9 cellular contexts compared by ENCODE assay signal in the genomic region with DNA sequence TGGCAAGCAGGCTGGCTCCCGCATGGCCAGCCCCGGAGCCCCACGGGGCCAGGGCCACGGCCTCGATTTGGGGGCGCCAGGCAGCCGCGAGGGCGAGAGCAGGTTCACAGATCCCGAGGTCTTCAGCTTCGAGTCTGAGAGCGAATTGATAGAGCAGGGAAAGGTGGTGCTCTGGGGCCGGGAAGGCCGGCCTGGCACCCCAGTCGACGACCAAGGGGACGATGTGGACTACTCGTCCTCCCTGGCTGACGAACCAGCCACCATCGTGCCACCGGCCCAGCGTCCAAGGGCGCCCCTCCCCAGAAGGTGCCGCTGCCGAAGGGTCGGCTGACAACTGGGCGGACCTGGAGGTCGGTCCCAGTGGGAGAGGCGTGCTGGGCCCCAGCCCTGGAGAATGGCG. TPM values are rescaled to one million over a fixed set of nuclear protein-coding genes. Genes with fewer than 3 reads are reported as not detected.
"Had no signal": no experiment of that assay in that cellular context is flagged by ENCODE, and none has a peak within 500 bp of the region (broad histone marks: within the 10 kb centered on the region; RNA-seq: fewer than 3 reads in every experiment).

No MANE protein-coding gene starts in this region.

RNA-seq across cellular contexts. Expression of a gene that starts 1.1 kb away (rescaled TPM):
- total RNA-seq: activated CD8-positive, alpha-beta memory T cell treated with anti-CD3 and anti-CD28 coated beads, Interleukin-2, amount 10 ng/mL, durations not matched to agents 7 days and 5 days; activated CD8-positive, alpha-beta T cell treated with anti-CD3 and anti-CD28 coated beads, Interleukin-2, amount 10 ng/mL, durations not matched to agents 7 days and 5 days; activated T-helper 17 cell treated with anti-CD3 and anti-CD28 coated beads, Interleukin-2, amount 50 U/mL, for 72 hours; ascending aorta; body of pancreas; bronchial epithelial cell; K562; SJSA1; T-helper 1 cell treated with Interleukin-12 subunit alpha and Interleukin-12 subunit beta and Interleukin-4 antibody, amounts not matched to agents 30 ng/mL and 1 ng/mL, for 36 hours had no signal
- polyA plus RNA-seq: K562 had no signal

RNA-seq across cellular contexts. Expression of a gene that starts 44.0 kb away (rescaled TPM):
- total RNA-seq: activated CD8-positive, alpha-beta memory T cell treated with anti-CD3 and anti-CD28 coated beads, Interleukin-2, amount 10 ng/mL, durations not matched to agents 7 days and 5 days; activated CD8-positive, alpha-beta T cell treated with anti-CD3 and anti-CD28 coated beads, Interleukin-2, amount 10 ng/mL, durations not matched to agents 7 days and 5 days; activated T-helper 17 cell treated with anti-CD3 and anti-CD28 coated beads, Interleukin-2, amount 50 U/mL, for 72 hours; ascending aorta; body of pancreas; bronchial epithelial cell; K562; SJSA1; T-helper 1 cell treated with Interleukin-12 subunit alpha and Interleukin-12 subunit beta and Interleukin-4 antibody, amounts not matched to agents 30 ng/mL and 1 ng/mL, for 36 hours had no signal
- polyA plus RNA-seq: K562 had no signal
